In the genomic region with DNA sequence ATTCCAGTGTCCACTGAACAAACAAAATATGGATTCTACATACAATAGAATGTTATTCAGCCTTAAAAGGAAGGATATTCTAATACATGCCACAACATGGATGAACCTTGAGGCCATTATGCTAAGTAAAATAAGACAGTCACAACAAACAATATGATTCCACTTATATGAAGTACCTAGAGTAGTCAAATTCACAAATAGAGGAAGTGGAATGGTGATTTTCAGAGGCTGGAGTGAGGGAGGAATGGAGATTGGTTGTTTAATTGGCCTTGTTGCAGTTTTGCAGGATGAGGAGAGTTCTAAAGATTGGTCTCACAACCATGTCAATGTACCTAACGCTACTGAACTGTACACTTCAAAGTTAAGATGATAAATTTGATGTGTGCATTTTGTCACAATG, we compare ENCODE assay signal across 11 cellular contexts.
DNase-seq lines count a peak whose midpoint lies in the region; TF ChIP-seq lines count a peak whose summit lies in the region.
"Had no signal": no experiment of that assay in that cellular context is flagged by ENCODE, and none has a peak within 500 bp of the region (broad histone marks: within the 10 kb centered on the region; RNA-seq: fewer than 3 reads in every experiment).

No MANE protein-coding gene starts in this region.

- peaks cover 30% of the 10 kb centered on the region for H3K27me3 Mint-ChIP-seq in chondrocyte (ENCODE audit: low read depth)

- DNase-seq in NCI-H2029 treated with DMSO at 0.1 percent for 48 hours (lab: John Stamatoyannopoulos, UW): peak; percentile 35
- no peak for DNase-seq in NCI-H2029 (lab: John Stamatoyannopoulos, UW)
- peak; percentile 15 for DNase-seq in CD1c-positive myeloid dendritic cell (ENCODE audit: extremely low spot score)
- peak; percentile 59 for DNase-seq in OCI-M1 (lab: John Stamatoyannopoulos, UW)
- DNase-seq in cerebellar cortex (ENCODE audit: low spot score): peak; percentile 18
- DNase-seq in chondrocyte (ENCODE audit: low spot score): no peak
- DNase-seq in GM10248 (ENCODE audit: extremely low spot score): no peak
- DNase-seq: 8988T; CD4-positive, CD25-positive, alpha-beta regulatory T cell; GOT3; H9 had no signal

- H3K4me3 Mint-ChIP-seq in chondrocyte (ENCODE audit: unreplicated experiment): no peak overlapping the region
- H3K4me3 Mint-ChIP-seq: CD4-positive, CD25-positive, alpha-beta regulatory T cell; H9 had no signal

- H3K36me3 Mint-ChIP-seq in chondrocyte (ENCODE audit: low read depth): peaks cover 3% of the 10 kb centered on the region
- H3K36me3 Mint-ChIP-seq: CD4-positive, CD25-positive, alpha-beta regulatory T cell had no signal

- H3K9me3 Mint-ChIP-seq in chondrocyte (ENCODE audit: low read depth): peaks cover 7% of the 10 kb centered on the region

- H3K4me1 Mint-ChIP-seq in chondrocyte (ENCODE audit: low read depth): no peaks in the 10 kb centered on the region
- H3K4me1 Mint-ChIP-seq: CD4-positive, CD25-positive, alpha-beta regulatory T cell had no signal

- no peak overlapping the region for H3K27ac Mint-ChIP-seq in chondrocyte (ENCODE audit: unreplicated experiment)
- H3K27ac Mint-ChIP-seq: CD4-positive, CD25-positive, alpha-beta regulatory T cell; H9 had no signal

- POLR2A ChIA-PET in GM10248 (lab: Yijun Ruan, JAX): no interaction called here

- TF ChIP-seq CTCF in chondrocyte (IDR thresholded peaks at IDR 0.05) (no peak), GM10248 (IDR thresholded peaks at IDR 0.05; ENCODE audit: control extremely low read depth, extremely low read depth, low read depth, missing control alignments) (no peak)

- CTCF ChIA-PET in GM10248 (lab: Yijun Ruan, JAX): no interaction called here

Comparison
In these comparisons a context has a peak if more than half of its experiments do, and no peak if none do; other contexts are left out.
1. DNase-seq: peak in NCI-H2029 treated with DMSO at 0.1 percent for 48 hours (single experiment), CD1c-positive myeloid dendritic cell (single experiment), OCI-M1 (single experiment) and cerebellar cortex (single experiment); none in NCI-H2029 (single experiment), chondrocyte (single experiment) and GM10248 (single experiment).